ENCODE assay signal across 8 cellular contexts in genomic region chr3:196942226-196942914, GRCh38. TPM values are rescaled to one million over a fixed set of nuclear protein-coding genes. Genes with fewer than 3 reads are reported as not detected.
DNase-seq lines count a peak whose midpoint lies in the region; ATAC-seq, FAIRE-seq and TF ChIP-seq lines count a peak whose summit lies in the region.

NCBP2 (minus strand) TSS chr3:196942528; CDS start chr3:196942503, 25 bp downstream.

- peaks cover 0 to 43% (median 29%) of the 10 kb centered on the region in 9 donors for H3K36me3 ChIP-seq in heart left ventricle
- H3K36me3 ChIP-seq in upper lobe of left lung = peaks cover 5 to 27% (median 20%) of the 10 kb centered on the region in 4 donors

- H3K27me3 ChIP-seq in heart left ventricle (no peaks in the 10 kb centered on the region), upper lobe of left lung (no peaks in the 10 kb centered on the region)

- intact Hi-C loops in heart left ventricle (cut with DNase I) = loop anchor here in 6 of 10 donors (1.0 to 10.0 kb wide), 5 partner anchors 26 to 208 kb away; partner anchors contain the start of genes SENP5 (in 6 of the 6), PIGZ (in 2 of the 6) and PAK2 (in 1 of the 6)
- intact Hi-C loops in posterior cingulate gyrus (cut with DNase I) = loop anchor here (1.0 to 5.0 kb wide), 4 partner anchors 76 to 625 kb away; partner anchors contain the start of genes CEP19, DYNLT2B, FBXO45 and PIGX

- TF ChIP-seq EP300 in upper lobe of left lung (IDR thresholded peaks at IDR 0.05) = peak in 1 of 4 donors; percentile 86

- DNase-seq in GM12891 (ENCODE audit: insufficient read length, low spot score) (peak; percentile 92), NCI-H1436 (lab: John Stamatoyannopoulos, UW) (peak; percentile 99), T follicular helper cell (ENCODE audit: low read depth) (peak; percentile 100), heart left ventricle (peak; percentile 99 to 100 (median 99)), posterior cingulate gyrus (peak; percentile 94 to 99 (median 96)), upper lobe of left lung (peak; percentile 97 to 99)

- 0 to 1% (median 0%) methylated on average over 75 to 77 of the region's 77 CpGs for WGBS in adipose tissue, 3 donors
- WGBS in heart left ventricle, 4 donors = 0% methylated on average over 10 to 77 of the region's 77 CpGs
- 0 to 1% methylated on average over 13 to 32 of the region's 77 CpGs for WGBS in upper lobe of left lung, 2 donors

- peak within 1 kb of the TSS; percentile 70 to 100 (median 96) for H3K4me3 ChIP-seq in heart left ventricle
- peak within 1 kb of the TSS; percentile 67 to 99 (median 80) for H3K4me3 ChIP-seq in upper lobe of left lung

- TF ChIP-seq POLR2A in GM12891 (IDR thresholded peaks at IDR 0.05; ENCODE audit: low read depth, low read length) (peak; percentile 95), heart left ventricle (IDR thresholded peaks at IDR 0.05) (peak; percentile 52 to 83), upper lobe of left lung (IDR thresholded peaks at IDR 0.05) (peak in 3 of 4 donors; percentile 81 to 89 (median 83))

- H3K9me3 ChIP-seq in heart left ventricle (no peaks in the 10 kb centered on the region), upper lobe of left lung (no peaks in the 10 kb centered on the region)

- ATAC-seq in HG02840 (IDR thresholded peaks at IDR 0.05; ENCODE audit: low FRiP score, unreplicated experiment) (peak; percentile 87), heart left ventricle (peak; percentile 96 to 98 (median 96)), upper lobe of left lung (ENCODE audit: low FRiP score in 2 of 2) (peak; percentile 98)

- H3K27ac ChIP-seq in adipose tissue (ENCODE audit: low read depth, low read length) = peak within 1 kb of the TSS; percentile 70
- H3K27ac ChIP-seq in heart left ventricle = peak within 1 kb of the TSS; percentile 63 to 98 (median 91)
- H3K27ac ChIP-seq in upper lobe of left lung = peak within 1 kb of the TSS; percentile 91 to 97 (median 93)

- peak; percentile 96 for FAIRE-seq in GM12891 (lab: Jason Lieb, UNC)

- H3K4me1 ChIP-seq in heart left ventricle (peaks cover 4 to 38% (median 22%) of the 10 kb centered on the region in 12 donors), upper lobe of left lung (peaks cover 17 to 34% (median 22%) of the 10 kb centered on the region in 4 donors)

- TF ChIP-seq CTCF in heart left ventricle (IDR thresholded peaks at IDR 0.05) (peak; percentile 26 to 76 (median 60)), upper lobe of left lung (IDR thresholded peaks at IDR 0.05) (peak; percentile 54 to 89 (median 84))

TF ChIP-seq in GM12891, 5 proteins besides CTCF, POLR2A, EP300 and RAD21:
- TF ChIP-seq TAF1 (IDR thresholded peaks at IDR 0.05; ENCODE audit: low read depth, low read length) (peak; percentile 94), PAX5 (IDR thresholded peaks at IDR 0.05; ENCODE audit: insufficient read depth, low read length, severe bottlenecking) (peak; percentile 75), POLR2AphosphoS5 (IDR thresholded peaks at IDR 0.05; ENCODE audit: low read depth, low read length) (peak; percentile 97), POU2F2 (IDR thresholded peaks at IDR 0.05; ENCODE audit: low read depth, low read length) (peak; percentile 82), SPI1 (IDR thresholded peaks at IDR 0.05; ENCODE audit: low read depth, low read length) (peak; percentile 45; the same call in 1 of the 2 replicates)

RNA-seq across cellular contexts. Expression of gene NCBP2, which starts in this region (rescaled TPM):
- polyA plus RNA-seq in GM12891 (2012; ENCODE audit: low read depth, missing spikeins) = 83.3 TPM
- polyA plus RNA-seq in adipose tissue (10 to 100 TPM; 20.1 to 74.8 (median 49.0) TPM), heart left ventricle (10 to 100 TPM; 24.8 to 55.5 TPM)
- total RNA-seq in heart left ventricle (10 to 100 TPM; 20.7 to 43.8 (median 38.9) TPM), upper lobe of left lung (10 to 100 TPM; 15.7 to 51.7 (median 34.6) TPM)

Comparison
In these comparisons a context has a peak if more than half of its experiments do, and no peak if none do; other contexts are left out.
1. Peak in every context shown above with its lines: DNase-seq, ATAC-seq, H3K4me3 ChIP-seq and H3K27ac ChIP-seq.